22 cellular contexts compared by ENCODE assay signal in genomic region chr6:9710574-9710973, GRCh38.
"Had no signal": no experiment of that assay in that cellular context is flagged by ENCODE, and none has a peak within 500 bp of the region (broad histone marks: within the 10 kb centered on the region; RNA-seq: fewer than 3 reads in every experiment).

No MANE protein-coding gene starts in this region.

- H3K4me3 ChIP-seq: body of pancreas, cardiac muscle cell, left ventricle myocardium inferior, ovary, prostate gland, right atrium auricular region, thoracic aorta, upper lobe of left lung had no signal

- H3K27me3 ChIP-seq: body of pancreas, cardiac muscle cell, foreskin keratinocyte, neutrophil, ovary, right atrium auricular region, upper lobe of left lung had no signal

- DNase-seq: activated B cell treated with CpG ODN at 0.5 μM for 24 hours; activated CD4-positive, alpha-beta T cell treated with anti-CD3 and anti-CD28 coated beads for 36 hours; activated CD4-positive, alpha-beta T cell treated with anti-CD3 and anti-CD28 coated beads, Interleukin-2, amount 50 U/mL, for 4 hours; activated naive CD4-positive, alpha-beta T cell treated with anti-CD3 and anti-CD28 coated beads for 36 hours; activated T-cell treated with anti-CD3 and anti-CD28 coated beads, Interleukin-2, amount 50 U/mL, for 48 hours; body of pancreas; effector CD8-positive, alpha-beta T cell; foreskin keratinocyte; glutamatergic neuron; hippocampal formation; kidney glomerular epithelial cell; left ventricle myocardium inferior; ovary; stimulated activated CD4-positive, alpha-beta T cell treated with anti-CD3 and anti-CD28 coated beads, Interleukin-4, amount 100 ng/mL, for 24 hours; stimulated activated naive CD4-positive, alpha-beta T cell treated with Interleukin-2 at 50 U/mL for 16 hours; T1000; upper lobe of left lung had no signal

- H3K9me3 ChIP-seq: body of pancreas, left ventricle myocardium inferior, neutrophil, ovary, prostate gland, right atrium auricular region, thoracic aorta, upper lobe of left lung had no signal

- H3K27ac ChIP-seq: body of pancreas, cardiac muscle cell, foreskin keratinocyte, left ventricle myocardium inferior, neutrophil, ovary, prostate gland, right atrium auricular region, thoracic aorta, upper lobe of left lung had no signal

- H3K4me1 ChIP-seq: body of pancreas, foreskin keratinocyte, left ventricle myocardium inferior, prostate gland, right atrium auricular region, upper lobe of left lung had no signal

- H3K36me3 ChIP-seq: cardiac muscle cell, left ventricle myocardium inferior, neutrophil, ovary, prostate gland, right atrium auricular region, thoracic aorta, upper lobe of left lung had no signal
